ENCODE assay signal across 9 cellular contexts in genomic region chr5:35852084-35852734, GRCh38. TPM values are rescaled to one million over a fixed set of nuclear protein-coding genes. Genes with fewer than 3 reads are reported as not detected.
DNase-seq lines count a peak whose midpoint lies in the region; ATAC-seq and TF ChIP-seq lines count a peak whose summit lies in the region.
"Had no signal": no experiment of that assay in that cellular context is flagged by ENCODE, and none has a peak within 500 bp of the region (broad histone marks: within the 10 kb centered on the region; RNA-seq: fewer than 3 reads in every experiment).

No MANE protein-coding gene starts in this region.

- H3K27me3 Mint-ChIP-seq in glutamatergic neuron (ENCODE audit: unreplicated experiment), result no peaks in the 10 kb centered on the region

- DNase-seq in activated gamma-delta T cell treated with anti-CD3 and anti-CD28 coated beads, Interleukin-2, amount 50 U/mL, for 16 hours (ENCODE audit: low read depth), result peak; percentile 19
- DNase-seq in activated gamma-delta T cell (lab: John Stamatoyannopoulos, UW) (no peak), NOMO-1 treated with dmso at 0.1 percent for 144 hours (lab: John Stamatoyannopoulos, UW; ENCODE audit: unreplicated experiment) (peak; percentile 19), adrenal gland (peak; percentile 46 to 80 (median 71)), upper lobe of right lung (no peak), glutamatergic neuron (no peak), AG20443 (ENCODE audit: low spot score) (no peak), SHP77 treated with DMSO at 0.1 percent for 48 hours (lab: John Stamatoyannopoulos, UW) (no peak)

- H3K27ac ChIP-seq in adrenal gland (peak overlapping the region; percentile 18 to 78 (median 67)), upper lobe of right lung (no peak overlapping the region)
- H3K27ac ChIP-seq: epithelial cell of prostate had no signal

- H3K27me3 ChIP-seq in adrenal gland, result no peaks in the 10 kb centered on the region
- H3K27me3 ChIP-seq in upper lobe of right lung, result no peaks in the 10 kb centered on the region

- H3K4me1 ChIP-seq in adrenal gland (replicated peaks in 1 of 2), result peaks cover 31 to 38% of the 10 kb centered on the region in 2 donors
- H3K4me1 ChIP-seq in upper lobe of right lung, result peaks cover 3% of the 10 kb centered on the region

- no peak overlapping the region for H3K4me3 Mint-ChIP-seq in glutamatergic neuron (ENCODE audit: unreplicated experiment)

- H3K4me3 ChIP-seq in adrenal gland (peak overlapping the region in 1 of 4 donors; percentile 4), upper lobe of right lung (no peak overlapping the region)

- TF ChIP-seq CTCF in adrenal gland (IDR thresholded peaks at IDR 0.05), result peak; percentile 24 to 45 (median 28)
- no peak for TF ChIP-seq CTCF in upper lobe of right lung (IDR thresholded peaks at IDR 0.05)
- no peak for TF ChIP-seq CTCF in glutamatergic neuron (IDR thresholded peaks at IDR 0.05; ENCODE audit: partially characterized antibody, unreplicated experiment)

- TF ChIP-seq POLR2A in adrenal gland (IDR thresholded peaks at IDR 0.05), result no peak

- H3K36me3 Mint-ChIP-seq in glutamatergic neuron (ENCODE audit: unreplicated experiment), result no peaks in the 10 kb centered on the region

- intact Hi-C loops in adrenal gland (cut with DNase I), result no loop called here
- intact Hi-C loops in upper lobe of right lung (cut with DNase I), result no loop called here

- H3K9me3 ChIP-seq in adrenal gland (replicated peaks in 1 of 3) (no peaks in the 10 kb centered on the region), upper lobe of right lung (no peaks in the 10 kb centered on the region)

- no peaks in the 10 kb centered on the region for H3K9me3 Mint-ChIP-seq in glutamatergic neuron (ENCODE audit: unreplicated experiment)

- 31 to 55% (median 41%) methylated on average over 4 to 8 of the region's 8 CpGs for WGBS in adrenal gland, 4 donors

- no peak overlapping the region for H3K27ac Mint-ChIP-seq in glutamatergic neuron (ENCODE audit: unreplicated experiment)

- H3K36me3 ChIP-seq in adrenal gland (replicated peaks in 1 of 2), result no peaks in the 10 kb centered on the region
- no peaks in the 10 kb centered on the region for H3K36me3 ChIP-seq in upper lobe of right lung

- ATAC-seq in upper lobe of right lung, result peak; percentile 42

- no peaks in the 10 kb centered on the region for H3K4me1 Mint-ChIP-seq in glutamatergic neuron (ENCODE audit: low read depth, unreplicated experiment)

RNA-seq across cellular contexts. Expression of gene IL7R, which starts 4.5 kb away (rescaled TPM):
- 10 to 100 TPM in 4 of 8 donors, 1 to 10 TPM in 4; 4.7 to 14.7 (median 9.2) TPM for total RNA-seq in adrenal gland
- 10 to 100 TPM in 1 of 3 donors, 1 to 10 TPM in 2; 1.2 to 14.2 (median 1.8) TPM for polyA plus RNA-seq in adrenal gland
- 226 TPM for total RNA-seq in upper lobe of right lung
- total RNA-seq in glutamatergic neuron (ENCODE audit: unreplicated experiment), result not detected

Comparison
In these comparisons a context has a peak if more than half of its experiments do, and no peak if none do; other contexts are left out.
1. DNase-seq: peak in activated gamma-delta T cell treated with anti-CD3 and anti-CD28 coated beads, Interleukin-2, amount 50 U/mL, for 16 hours (single experiment), NOMO-1 treated with dmso at 0.1 percent for 144 hours (single experiment) and adrenal gland (7 of 7); none in activated gamma-delta T cell (single experiment), upper lobe of right lung (single experiment), glutamatergic neuron (single experiment), AG20443 (single experiment) and SHP77 treated with DMSO at 0.1 percent for 48 hours (single experiment).
2. CTCF ChIP-seq: peak in adrenal gland (6 of 6); none in upper lobe of right lung (single experiment) and glutamatergic neuron (single experiment).
3. RNA of gene IL7R, which starts 4.5 kb away (total RNA-seq): 226 TPM in upper lobe of right lung (single experiment); 4.7 to 14.7 TPM in adrenal gland and not detected in glutamatergic neuron (single experiment); every median in the first group is over 10 times any median in the second.